ENCODE assay signal across 13 cellular contexts in genomic region chr18:59876310-59876626, GRCh38. TPM values are rescaled to one million over a fixed set of nuclear protein-coding genes. Genes with fewer than 3 reads are reported as not detected.
DNase-seq lines count a peak whose midpoint lies in the region; ATAC-seq and TF ChIP-seq lines count a peak whose summit lies in the region.
"Had no signal": no experiment of that assay in that cellular context is flagged by ENCODE, and none has a peak within 500 bp of the region (broad histone marks: within the 10 kb centered on the region; RNA-seq: fewer than 3 reads in every experiment).

No MANE protein-coding gene starts in this region.

- TF ChIP-seq POLR2A in lower leg skin (IDR thresholded peaks at IDR 0.05): no peak

- TF ChIP-seq CTCF in GM12865 (IDR thresholded peaks at IDR 0.05; ENCODE audit: insufficient read depth, low read depth, low read length, missing control alignments) (no peak), KMS-11 (conservative IDR thresholded peaks at IDR 0.05; ENCODE audit: low read depth, low read length) (no peak), lower leg skin (IDR thresholded peaks at IDR 0.05) (no peak)

- no peaks in the 10 kb centered on the region for H3K79me2 ChIP-seq in KMS-11 (ENCODE audit: insufficient read depth, low read depth)

- ATAC-seq in GM19397 (IDR thresholded peaks at IDR 0.05; ENCODE audit: unreplicated experiment) (peak; percentile 59), HG02885 (IDR thresholded peaks at IDR 0.05; ENCODE audit: poor library complexity, unreplicated experiment) (peak; percentile 74)

- H4K20me1 ChIP-seq in KMS-11 (ENCODE audit: insufficient read depth): no peaks in the 10 kb centered on the region

- 85 to 93% methylated on average over 3 of the region's 3 CpGs for WGBS in lower leg skin, 2 donors

- H3K4me2 ChIP-seq in KMS-11: peak overlapping the region; percentile 47

- no peaks in the 10 kb centered on the region for H3K36me3 ChIP-seq in KMS-11 (ENCODE audit: insufficient read depth)
- H3K36me3 ChIP-seq: esophagus muscularis mucosa, SJSA1 had no signal

- H3K27me3 ChIP-seq in KMS-11 (ENCODE audit: insufficient read depth, low read depth): no peaks in the 10 kb centered on the region
- H3K27me3 ChIP-seq: esophagus muscularis mucosa, SJSA1 had no signal

- H2AFZ ChIP-seq in KMS-11 (ENCODE audit: low read depth): peak overlapping the region; percentile 11; the same call in 1 of the 2 replicates

- peak overlapping the region; percentile 31 for H3K9ac ChIP-seq in KMS-11

- intact Hi-C loops in lower leg skin (cut with DNase I; ENCODE audit: low total_unique reads): no loop called here

- H3K27ac ChIP-seq in KMS-11 (peak overlapping the region; percentile 71), substantia nigra (ENCODE audit: low read depth, low read length, poor library complexity, severe bottlenecking) (no peak overlapping the region)
- H3K27ac ChIP-seq: esophagus muscularis mucosa, SJSA1 had no signal

- DNase-seq in GM12865 (ENCODE audit: low read depth) (peak; percentile 86), NAMALWA (ENCODE audit: low spot score) (no peak), lower leg skin (ENCODE audit: low spot score in 2 of 2) (no peak), ureter (ENCODE audit: low spot score) (no peak), substantia nigra (lab: John Stamatoyannopoulos, UW) (no peak)
- DNase-seq: activated CD8-positive, alpha-beta memory T cell treated with anti-CD3 and anti-CD28 coated beads for 24 hours; CD4-positive, CD25-positive, alpha-beta regulatory T cell; NCI-H1048 had no signal

- H3K4me3 ChIP-seq in GM12865 (ENCODE audit: low read depth, low read length): peak overlapping the region; percentile 51
- no peak overlapping the region for H3K4me3 ChIP-seq in KMS-11 (IDR thresholded peaks at IDR 0.05; ENCODE audit: insufficient read depth, low read depth, low read length)
- H3K4me3 ChIP-seq in lower leg skin (ENCODE audit: low read depth, poor library complexity, severe bottlenecking): no peak overlapping the region
- H3K4me3 ChIP-seq: esophagus muscularis mucosa, SJSA1 had no signal

- H3K4me1 ChIP-seq in KMS-11 (ENCODE audit: low read depth, poor library complexity, severe bottlenecking): peaks cover 89% of the 10 kb centered on the region
- H3K4me1 ChIP-seq: esophagus muscularis mucosa had no signal

RNA-seq across cellular contexts. Expression of gene PMAIP1, which starts 23.5 kb away (rescaled TPM):
- total RNA-seq in lower leg skin (10 to 100 TPM; 11.8 to 34.3 (median 20.8) TPM), ureter (4.9 TPM)
